In genomic region chr16:30557397-30557949, GRCh38 we compare ENCODE assay signal across 8 cellular contexts. TPM values are rescaled to one million over a fixed set of nuclear protein-coding genes. Genes with fewer than 3 reads are reported as not detected.
DNase-seq lines count a peak whose midpoint lies in the region; ATAC-seq, FAIRE-seq and TF ChIP-seq lines count a peak whose summit lies in the region.

No MANE protein-coding gene starts in this region.

- no peaks in the 10 kb centered on the region for H3K27me3 ChIP-seq in parathyroid adenoma (ENCODE audit: control insufficient read depth, insufficient read depth, low read length)

- H3K4me1 Mint-ChIP-seq in WTC11: peaks cover 29% of the 10 kb centered on the region

- H3K27ac ChIP-seq in parathyroid adenoma: peak overlapping the region; percentile 79

- H2AFZ ChIP-seq in parathyroid adenoma: peak overlapping the region; percentile 94

- peak; percentile 2 for ATAC-seq in HG02678 (IDR thresholded peaks at IDR 0.05; ENCODE audit: unreplicated experiment)
- ATAC-seq in WTC11: no peak

- H3K4me3 ChIP-seq in fibroblast of pulmonary artery (replicated peaks; ENCODE audit: low read depth, low read length) (peak overlapping the region; percentile 75), parathyroid adenoma (ENCODE audit: low read depth, low read length) (peak overlapping the region; percentile 95)

- H3K4me1 ChIP-seq in parathyroid adenoma: no peaks in the 10 kb centered on the region

- DNase-seq in GM12891 (ENCODE audit: insufficient read length, low spot score) (no peak), WTC11 (ENCODE audit: low spot score) (no peak), fibroblast of pulmonary artery (ENCODE audit: low read depth) (no peak), H54 (ENCODE audit: insufficient read length, low spot score) (no peak), T1000 (lab: John Stamatoyannopoulos, UW) (no peak), NCI-H187 treated with DMSO at 0.1 percent for 48 hours (lab: John Stamatoyannopoulos, UW) (no peak)

- CTCF ChIA-PET in WTC11 (lab: Charles Lee): interaction anchor here (0.5 to 2.8 kb wide), 11 partner anchors 8 to 380 kb away, joined by 3 to 39 read pairs (median 4); partner anchors contain the start of genes ZNF688, ZNF689, ZNF747 and ZNF785

- FAIRE-seq in GM12891 (lab: Jason Lieb, UNC) (peak; percentile 5), H54 (lab: Jason Lieb, UNC) (no peak)

- no peak overlapping the region for H3K27ac Mint-ChIP-seq in WTC11

- H3K9me3 Mint-ChIP-seq in WTC11: no peaks in the 10 kb centered on the region

- H3K9ac ChIP-seq in parathyroid adenoma: peak overlapping the region; percentile 90

- peaks cover 8% of the 10 kb centered on the region for H3K79me2 ChIP-seq in parathyroid adenoma

- TF ChIP-seq CTCF in WTC11 (IDR thresholded peaks at IDR 0.05) (no peak), fibroblast of pulmonary artery (IDR thresholded peaks at IDR 0.05; ENCODE audit: low read length, missing control alignments) (no peak), parathyroid adenoma (IDR thresholded peaks at IDR 0.05) (no peak)

- no peak for TF ChIP-seq POLR2A in GM12891 (IDR thresholded peaks at IDR 0.05; ENCODE audit: low read depth, low read length)
- no peak for TF ChIP-seq POLR2A in H54 (IDR thresholded peaks at IDR 0.05; ENCODE audit: low read depth, low read length)

- H3K36me3 ChIP-seq in parathyroid adenoma (ENCODE audit: control insufficient read depth, insufficient read depth, low read length): no peaks in the 10 kb centered on the region

- peaks cover 13% of the 10 kb centered on the region for H3K27me3 Mint-ChIP-seq in WTC11 (ENCODE audit: low read depth)

- no peaks in the 10 kb centered on the region for H3K9me3 ChIP-seq in parathyroid adenoma (ENCODE audit: control insufficient read depth, low read length)

- peak overlapping the region; percentile 77 for H3K4me3 Mint-ChIP-seq in WTC11

- H3K36me3 Mint-ChIP-seq in WTC11: peaks cover 18% of the 10 kb centered on the region

- H3K4me2 ChIP-seq in parathyroid adenoma (ENCODE audit: low read length): peak overlapping the region; percentile 84

- POLR2A ChIA-PET in WTC11 (lab: Charles Lee): interaction anchor here (0.5 to 3.5 kb wide), 7 partner anchors 15 to 86 kb away, joined by 3 to 42 read pairs (median 5); partner anchors contain the start of genes ZNF688, ZNF689 and ZNF747

TF ChIP-seq in GM12891, 5 proteins besides CTCF, POLR2A, EP300 and RAD21:
- TF ChIP-seq SPI1 (IDR thresholded peaks at IDR 0.05; ENCODE audit: low read depth, low read length) (no peak), PAX5 (IDR thresholded peaks at IDR 0.05; ENCODE audit: insufficient read depth, low read length, severe bottlenecking) (no peak), TAF1 (IDR thresholded peaks at IDR 0.05; ENCODE audit: low read depth, low read length) (no peak), POU2F2 (IDR thresholded peaks at IDR 0.05; ENCODE audit: low read depth, low read length) (no peak), POLR2AphosphoS5 (IDR thresholded peaks at IDR 0.05; ENCODE audit: low read depth, low read length) (no peak)

TF ChIP-seq in WTC11, 78 proteins besides CTCF, POLR2A, EP300 and RAD21:
- TF ChIP-seq PREB (CRISPR knock-in tag; IDR thresholded peaks at IDR 0.05; ENCODE audit: borderline replicate concordance) (no peak), NR3C1 (CRISPR knock-in tag; conservative IDR thresholded peaks at IDR 0.05; ENCODE audit: low read depth) (0 out of 2 replicates have a peak, but pooled peaks have one; percentile 54)

RNA-seq across cellular contexts. Expression of gene ZNF764, which starts 0.7 kb away (rescaled TPM):
- 4.2 TPM for polyA plus RNA-seq in GM12891 (2012; ENCODE audit: low read depth, missing spikeins)
- total RNA-seq in WTC11 (2021): 9.0 to 10.4 TPM (median 9.1 TPM) in 3 replicates

RNA-seq across cellular contexts. Expression of gene ZNF688, which starts 14.0 kb away (rescaled TPM):
- 7.4 TPM for polyA plus RNA-seq in GM12891 (2012; ENCODE audit: low read depth, missing spikeins)
- 4.2 to 6.0 TPM (median 4.9 TPM) in 3 replicates for total RNA-seq in WTC11 (2021)

RNA-seq across cellular contexts. Expression of gene ZNF747, which starts 22.8 kb away (rescaled TPM):
- 3.9 TPM for polyA plus RNA-seq in GM12891 (2012; ENCODE audit: low read depth, missing spikeins)
- total RNA-seq in WTC11 (2021): 11.3 to 11.7 TPM (median 11.5 TPM) in 3 replicates

RNA-seq across cellular contexts. Expression of gene ZNF785, which starts 28.0 kb away (rescaled TPM):
- polyA plus RNA-seq in GM12891 (2012; ENCODE audit: low read depth, missing spikeins): 3.9 TPM
- total RNA-seq in WTC11 (2021): 15.4 to 16.5 TPM (median 16.0 TPM) in 3 replicates

RNA-seq across cellular contexts. Expression of gene ZNF768, which starts 31.1 kb away (rescaled TPM):
- 14.0 TPM for polyA plus RNA-seq in GM12891 (2012; ENCODE audit: low read depth, missing spikeins)
- total RNA-seq in WTC11 (2021): 35.9 to 43.0 TPM (median 42.4 TPM) in 3 replicates
